ENCODE assay signal across 8 cellular contexts in the genomic region with DNA sequence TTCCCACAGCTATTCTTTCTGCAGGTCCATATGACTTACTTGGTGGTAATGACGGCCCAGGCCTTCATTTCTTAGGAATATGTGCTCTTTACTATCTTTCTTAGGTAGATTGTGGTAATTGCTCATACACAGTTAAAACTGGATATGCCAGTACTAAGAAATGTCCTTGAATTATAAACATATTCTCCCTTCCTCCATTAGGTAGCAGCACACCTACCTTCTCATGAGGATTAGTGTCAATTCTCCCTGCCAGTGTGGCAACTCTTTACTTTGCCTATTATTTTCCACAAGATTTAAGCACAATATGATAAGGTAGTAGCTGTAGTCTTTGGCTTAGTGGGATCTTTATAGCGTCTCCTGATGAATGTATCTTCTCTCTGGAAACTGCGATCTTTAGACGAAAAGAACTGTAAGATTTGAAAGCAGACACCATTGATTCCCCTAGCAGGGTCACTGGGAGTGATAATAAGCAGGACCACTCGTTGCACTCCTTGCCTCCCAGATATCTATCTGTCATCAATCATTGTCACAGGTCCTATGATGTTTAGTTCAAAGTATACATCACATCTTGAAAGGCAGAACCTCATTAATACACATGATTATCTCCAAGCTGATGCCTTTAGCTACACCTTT.
A peak's percentile ranks its signal among the peaks of the same experiment; 100 is the strongest.
DNase-seq lines count a peak whose midpoint lies in the region; ATAC-seq and TF ChIP-seq lines count a peak whose summit lies in the region.

No MANE protein-coding gene starts in this region.

- no peak overlapping the region for H3K4me3 ChIP-seq in GM12864 (ENCODE audit: low read depth, low read length)

- no peaks in the 10 kb centered on the region for H3K4me1 Mint-ChIP-seq in brain
- H3K4me1 Mint-ChIP-seq in progenitor cell of endocrine pancreas (ENCODE audit: low read depth) = no peaks in the 10 kb centered on the region

- no peaks in the 10 kb centered on the region for H3K27me3 Mint-ChIP-seq in brain
- no peaks in the 10 kb centered on the region for H3K27me3 Mint-ChIP-seq in progenitor cell of endocrine pancreas

- no peaks in the 10 kb centered on the region for H3K36me3 Mint-ChIP-seq in brain
- H3K36me3 Mint-ChIP-seq in progenitor cell of endocrine pancreas (ENCODE audit: insufficient read depth) = no peaks in the 10 kb centered on the region

- H3K4me3 Mint-ChIP-seq in brain = no peak overlapping the region
- H3K4me3 Mint-ChIP-seq in progenitor cell of endocrine pancreas (ENCODE audit: low read depth) = no peak overlapping the region

- H3K27ac Mint-ChIP-seq in brain (no peak overlapping the region), progenitor cell of endocrine pancreas (no peak overlapping the region)

- TF ChIP-seq CTCF in GM12864 (IDR thresholded peaks at IDR 0.05; ENCODE audit: low read depth, low read length, missing control alignments) (peak; percentile 43), brain (conservative IDR thresholded peaks at IDR 0.05) (peak; percentile 15 to 49), progenitor cell of endocrine pancreas (IDR thresholded peaks at IDR 0.05; ENCODE audit: unreplicated experiment) (peak; percentile 55)

- H3K9me3 Mint-ChIP-seq in brain (no peaks in the 10 kb centered on the region), progenitor cell of endocrine pancreas (ENCODE audit: low read depth) (no peaks in the 10 kb centered on the region)

- peak; percentile 89 for ATAC-seq in GM21526 (IDR thresholded peaks at IDR 0.05; ENCODE audit: low FRiP score, unreplicated experiment)

- DNase-seq in GM12864 (ENCODE audit: low read depth) (no peak), HT-29 (ENCODE audit: low spot score) (peak; percentile 32), progenitor cell of endocrine pancreas (ENCODE audit: low spot score, unreplicated experiment) (no peak), mucosa of gallbladder (ENCODE audit: low spot score) (no peak), 8988T (no peak)
- DNase-seq in activated CD4-positive, alpha-beta T cell treated with anti-CD3 and anti-CD28 coated beads, Interleukin-2, amount 50 U/mL, for 4 hours = no peak
